In the genomic region with DNA sequence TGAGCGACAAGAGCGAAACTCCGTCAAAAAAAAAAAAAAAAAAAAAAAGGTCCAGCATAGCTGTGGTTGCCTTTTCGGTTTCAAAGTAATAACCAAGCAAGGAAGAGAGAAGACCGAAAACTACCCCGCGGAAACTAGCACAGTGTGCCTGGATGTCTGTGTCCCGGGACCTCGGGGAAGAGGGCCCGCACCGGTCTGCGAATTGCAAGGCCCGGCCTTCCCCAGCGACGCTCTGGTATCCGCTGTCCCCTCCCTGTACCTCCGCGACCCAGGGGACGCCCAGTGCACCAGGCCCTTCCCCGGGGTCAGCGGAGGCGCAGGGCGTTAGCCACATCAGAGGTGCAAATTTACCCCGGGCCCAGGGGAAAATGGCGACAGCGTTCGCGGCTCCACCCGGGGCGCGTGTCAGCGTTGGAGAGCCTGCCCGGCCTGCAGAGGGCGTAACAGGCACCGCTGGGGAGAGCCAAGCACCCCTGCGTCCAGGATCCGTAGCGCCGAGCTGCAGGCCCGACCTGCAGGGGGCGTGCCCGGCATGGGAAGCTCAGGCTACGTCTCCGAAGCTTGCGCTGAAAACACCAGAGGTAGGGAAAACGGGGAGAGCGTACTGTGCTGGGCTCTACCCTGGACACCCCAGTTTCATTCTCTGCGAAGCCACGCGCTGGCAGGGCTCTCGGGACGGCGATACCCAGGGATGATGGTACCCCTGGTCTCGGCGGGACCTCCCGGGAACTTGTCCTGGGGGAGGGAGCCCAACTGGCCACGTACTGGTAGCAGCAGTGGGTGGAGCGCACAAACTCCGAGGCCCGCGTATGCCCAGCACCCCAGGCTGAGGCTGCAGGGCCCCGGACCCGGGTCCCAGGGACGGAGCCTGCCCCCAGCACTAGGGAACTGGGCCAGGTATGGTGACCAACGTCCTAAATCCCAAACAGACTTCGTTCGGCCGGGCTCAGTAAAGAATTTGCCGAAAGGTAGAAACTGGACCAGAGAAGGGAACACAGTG, we compare ENCODE assay signal across 10 cellular contexts. TPM values are rescaled to one million over a fixed set of nuclear protein-coding genes. Genes with fewer than 3 reads are reported as not detected.
DNase-seq lines count a peak whose midpoint lies in the region; ATAC-seq and TF ChIP-seq lines count a peak whose summit lies in the region.
"Had no signal": no experiment of that assay in that cellular context is flagged by ENCODE, and none has a peak within 500 bp of the region (broad histone marks: within the 10 kb centered on the region; RNA-seq: fewer than 3 reads in every experiment).

No MANE protein-coding gene starts in this region.

- ATAC-seq in GM18907 (IDR thresholded peaks at IDR 0.05; ENCODE audit: unreplicated experiment) (no peak), GM18502 (IDR thresholded peaks at IDR 0.05; ENCODE audit: poor library complexity, unreplicated experiment) (no peak), GM19452 (IDR thresholded peaks at IDR 0.05; ENCODE audit: unreplicated experiment) (no peak)

- H3K79me1 ChIP-seq in trophoblast cell (ENCODE audit: low read length), result no peaks in the 10 kb centered on the region

- H3K27ac ChIP-seq in WERI-Rb-1, result no peak overlapping the region
- no peak overlapping the region for H3K27ac ChIP-seq in trophoblast cell (ENCODE audit: low read depth, low read length)
- no peak overlapping the region for H3K27ac ChIP-seq in substantia nigra (ENCODE audit: low read depth, low read length, poor library complexity, severe bottlenecking)

- peak overlapping the region; percentile 61 for H3K4me2 ChIP-seq in trophoblast cell (ENCODE audit: low read length)

- H3K27me3 ChIP-seq in WERI-Rb-1 (ENCODE audit: insufficient read depth, low read depth, severe bottlenecking), result peaks cover 74% of the 10 kb centered on the region
- peaks cover 64% of the 10 kb centered on the region for H3K27me3 ChIP-seq in trophoblast cell (ENCODE audit: insufficient read depth, low read length)

- H2BK5ac ChIP-seq in trophoblast cell (ENCODE audit: low read depth, low read length, poor library complexity), result no peak overlapping the region

- peaks cover 5% of the 10 kb centered on the region for H3K9me3 ChIP-seq in WERI-Rb-1 (ENCODE audit: severe bottlenecking)
- peaks cover 9% of the 10 kb centered on the region for H3K9me3 ChIP-seq in trophoblast cell (ENCODE audit: insufficient read depth, low read depth, low read length)

- H3K14ac ChIP-seq in trophoblast cell (ENCODE audit: low read length), result no peak overlapping the region

- H3K23ac ChIP-seq in trophoblast cell (ENCODE audit: low read length), result no peak overlapping the region

- no peak overlapping the region for H3K4ac ChIP-seq in trophoblast cell (ENCODE audit: low read depth, low read length)

- peak; percentile 47 for DNase-seq in CD1c-positive myeloid dendritic cell (ENCODE audit: extremely low spot score)
- no peak for DNase-seq in WERI-Rb-1
- peak in 1 of 2 donors; percentile 29 for DNase-seq in foreskin fibroblast
- peak in 1 of 2 donors; percentile 6 for DNase-seq in trophoblast cell
- no peak for DNase-seq in substantia nigra (lab: John Stamatoyannopoulos, UW)
- DNase-seq: amniotic stem cell, NCI-H69 had no signal

- no CpG with 5 or more reads among the region's 69 CpGs for WGBS in trophoblast cell (ENCODE audit: extremely low coverage, insufficient coverage, insufficient read length)

- H4K12ac ChIP-seq in trophoblast cell (ENCODE audit: low read depth, low read length), result no peak overlapping the region

- H3K79me2 ChIP-seq in trophoblast cell (ENCODE audit: control insufficient read depth, insufficient read depth, low read length, poor library complexity), result no peaks in the 10 kb centered on the region

- no peak overlapping the region for H4K8ac ChIP-seq in trophoblast cell (ENCODE audit: low read depth, low read length)

- H3K36me3 ChIP-seq in WERI-Rb-1 (no peaks in the 10 kb centered on the region), trophoblast cell (ENCODE audit: control insufficient read depth in 1 of 2, insufficient read depth in 2 of 2, low read length in 2 of 2) (no peaks in the 10 kb centered on the region)

- peak; percentile 45 for TF ChIP-seq CTCF in WERI-Rb-1 (IDR thresholded peaks at IDR 0.05; ENCODE audit: low read depth, low read length)
- peak; percentile 22 for TF ChIP-seq CTCF in foreskin fibroblast (IDR thresholded peaks at IDR 0.05; ENCODE audit: low read depth, low read length)

- no peak overlapping the region for H3K9ac ChIP-seq in trophoblast cell (ENCODE audit: low read length)

- H2AK5ac ChIP-seq in trophoblast cell (ENCODE audit: low read length), result no peak overlapping the region

- no peak overlapping the region for H2BK120ac ChIP-seq in trophoblast cell (ENCODE audit: insufficient read depth, low read length, poor library complexity)

- H2AFZ ChIP-seq in trophoblast cell (ENCODE audit: insufficient read depth, low read length, poor library complexity), result no peak overlapping the region

- no peak overlapping the region for H4K91ac ChIP-seq in trophoblast cell (ENCODE audit: low read depth, low read length)

- no peak overlapping the region for H3K18ac ChIP-seq in trophoblast cell (ENCODE audit: low read length)

- H2BK12ac ChIP-seq in trophoblast cell (ENCODE audit: low read length), result no peak overlapping the region

- H3K4me1 ChIP-seq in trophoblast cell (ENCODE audit: control insufficient read depth in 1 of 2, insufficient read depth in 2 of 2, low read length in 2 of 2), result peaks cover 4 to 7% of the 10 kb centered on the region in 2 experiments

- no peak overlapping the region for H3K4me3 ChIP-seq in WERI-Rb-1 (ENCODE audit: low read depth, low read length)
- H3K4me3 ChIP-seq in foreskin fibroblast (ENCODE audit: low read depth in 1 of 2, low read length in 2 of 2), result no peak overlapping the region
- no peak overlapping the region for H3K4me3 ChIP-seq in trophoblast cell (ENCODE audit: low read depth, low read length)

RNA-seq across cellular contexts. Expression of a gene that starts 16.2 kb away (rescaled TPM):
- 0.04 TPM in 2 replicates for polyA plus RNA-seq in trophoblast cell (2013)
